8 cellular contexts compared by ENCODE assay signal in genomic region chr16:21540770-21541433, GRCh38. TPM values are rescaled to one million over a fixed set of nuclear protein-coding genes. Genes with fewer than 3 reads are reported as not detected.
DNase-seq lines count a peak whose midpoint lies in the region; ATAC-seq and TF ChIP-seq lines count a peak whose summit lies in the region.
"Not testable (repeated sequence)": the region's sequence is repeated elsewhere in the genome, so short reads cannot be mapped to it uniquely, and the experiment has no call there.

No MANE protein-coding gene starts in this region.

- H3K27me3 ChIP-seq in CD8-positive, alpha-beta T cell (ENCODE audit: insufficient read depth, low read length); lower lobe of right lung (ENCODE audit: low read depth): not testable (repeated sequence)

- H3K4me3 ChIP-seq in CD8-positive, alpha-beta T cell (ENCODE audit: low read depth, low read length); lower lobe of right lung: not testable (repeated sequence)

- CTCF ChIA-PET in CD8-positive, alpha-beta T cell (lab: Charles Lee): not testable (repeated sequence)

- H3K4me3 Mint-ChIP-seq in CD8-positive, alpha-beta T cell: peak overlapping the region; percentile 38
- H3K4me3 Mint-ChIP-seq in activated CD4-positive, alpha-beta T cell treated with anti-CD3 and anti-CD28 coated beads, Interleukin-2, amount 10 ng/mL, durations not matched to agents 24 days and 14 days: peak overlapping the region; percentile 51
- peak overlapping the region; percentile 46 for H3K4me3 Mint-ChIP-seq in activated naive CD4-positive, alpha-beta T cell treated with anti-CD3 and anti-CD28 coated beads, Interleukin-2, amount 50 U/mL, for 24 hours

- not testable (repeated sequence) for H3K9me3 ChIP-seq in CD8-positive, alpha-beta T cell (ENCODE audit: low read length); lower lobe of right lung

- peak in 6 of 7 experiments; percentile 28 to 78 (median 54) for DNase-seq in CD8-positive, alpha-beta T cell
- DNase-seq in activated CD4-positive, alpha-beta T cell treated with anti-CD3 and anti-CD28 coated beads, Interleukin-2, amount 10 ng/mL, durations not matched to agents 24 days and 14 days: peak; percentile 91
- not testable (repeated sequence) for DNase-seq in lower lobe of right lung
- DNase-seq in stimulated activated CD8-positive, alpha-beta memory T cell treated with anti-CD3 and anti-CD28 coated beads, Interleukin-15, amount 100 ng/mL, for 24 hours (ENCODE audit: low read depth): peak; percentile 28

- peak overlapping the region; percentile 85 for H3K27ac Mint-ChIP-seq in CD8-positive, alpha-beta T cell
- peak overlapping the region; percentile 93 for H3K27ac Mint-ChIP-seq in activated CD4-positive, alpha-beta T cell treated with anti-CD3 and anti-CD28 coated beads, Interleukin-2, amount 10 ng/mL, durations not matched to agents 24 days and 14 days
- peak overlapping the region; percentile 74 for H3K27ac Mint-ChIP-seq in activated naive CD4-positive, alpha-beta T cell treated with anti-CD3 and anti-CD28 coated beads, Interleukin-2, amount 50 U/mL, for 24 hours

- H3K36me3 ChIP-seq in CD8-positive, alpha-beta T cell (ENCODE audit: insufficient read depth, low read length); lower lobe of right lung: not testable (repeated sequence)

- TF ChIP-seq CTCF in CD8-positive, alpha-beta T cell (IDR thresholded peaks at IDR 0.05); lower lobe of right lung (IDR thresholded peaks at IDR 0.05): not testable (repeated sequence)

- peaks cover 15% of the 10 kb centered on the region for H3K4me1 ChIP-seq in CD8-positive, alpha-beta T cell (ENCODE audit: insufficient read depth, low read length)
- not testable (repeated sequence) for H3K4me1 ChIP-seq in lower lobe of right lung

- POLR2A ChIA-PET in CD8-positive, alpha-beta T cell (lab: Charles Lee): not testable (repeated sequence)

- H3K36me3 Mint-ChIP-seq in CD8-positive, alpha-beta T cell; activated CD4-positive, alpha-beta T cell treated with anti-CD3 and anti-CD28 coated beads, Interleukin-2, amount 10 ng/mL, durations not matched to agents 24 days and 14 days (ENCODE audit: low read depth); activated naive CD4-positive, alpha-beta T cell treated with anti-CD3 and anti-CD28 coated beads, Interleukin-2, amount 50 U/mL, for 24 hours: not testable (repeated sequence)

- H3K4me1 Mint-ChIP-seq in CD8-positive, alpha-beta T cell (ENCODE audit: low read depth): peaks cover 18% of the 10 kb centered on the region
- H3K4me1 Mint-ChIP-seq in activated CD4-positive, alpha-beta T cell treated with anti-CD3 and anti-CD28 coated beads, Interleukin-2, amount 10 ng/mL, durations not matched to agents 24 days and 14 days: peaks cover 32% of the 10 kb centered on the region
- peaks cover 20% of the 10 kb centered on the region for H3K4me1 Mint-ChIP-seq in activated naive CD4-positive, alpha-beta T cell treated with anti-CD3 and anti-CD28 coated beads, Interleukin-2, amount 50 U/mL, for 24 hours

- H3K27me3 Mint-ChIP-seq in CD8-positive, alpha-beta T cell (ENCODE audit: low read depth); activated CD4-positive, alpha-beta T cell treated with anti-CD3 and anti-CD28 coated beads, Interleukin-2, amount 10 ng/mL, durations not matched to agents 24 days and 14 days; activated naive CD4-positive, alpha-beta T cell treated with anti-CD3 and anti-CD28 coated beads, Interleukin-2, amount 50 U/mL, for 24 hours: not testable (repeated sequence)

- ATAC-seq in CD8-positive, alpha-beta T cell: peak; percentile 85
- ATAC-seq in GM19395 (IDR thresholded peaks at IDR 0.05; ENCODE audit: unreplicated experiment) (peak; percentile 74), HG02840 (IDR thresholded peaks at IDR 0.05; ENCODE audit: low FRiP score, unreplicated experiment) (peak; percentile 41), HG03575 (IDR thresholded peaks at IDR 0.05; ENCODE audit: extremely low read depth, insufficient number of reproducible peaks, low FRiP score, unreplicated experiment) (peak; percentile 46), lower lobe of right lung (peak; percentile 76 to 78)

- not testable (repeated sequence) for H3K9me3 Mint-ChIP-seq in CD8-positive, alpha-beta T cell; activated CD4-positive, alpha-beta T cell treated with anti-CD3 and anti-CD28 coated beads, Interleukin-2, amount 10 ng/mL, durations not matched to agents 24 days and 14 days; activated naive CD4-positive, alpha-beta T cell treated with anti-CD3 and anti-CD28 coated beads, Interleukin-2, amount 50 U/mL, for 24 hours

- H3K27ac ChIP-seq in CD8-positive, alpha-beta T cell (ENCODE audit: low read depth, low read length); lower lobe of right lung: not testable (repeated sequence)

- intact Hi-C loops in CD8-positive, alpha-beta T cell (cut with DNase I, micrococcal nuclease); activated CD4-positive, alpha-beta T cell treated with anti-CD3 and anti-CD28 coated beads, Interleukin-2, amount 10 ng/mL, durations not matched to agents 24 days and 14 days (cut with micrococcal nuclease); lower lobe of right lung (cut with DNase I): not testable (repeated sequence)

RNA-seq across cellular contexts. Expression of gene METTL9, which starts 58.5 kb away (rescaled TPM):
- total RNA-seq in CD8-positive, alpha-beta T cell: 10 to 100 TPM; 93.8 to 99.0 TPM
- total RNA-seq in activated CD4-positive, alpha-beta T cell treated with anti-CD3 and anti-CD28 coated beads, Interleukin-2, amount 10 ng/mL, durations not matched to agents 24 days and 14 days: 65.6 and 66.7 TPM in 2 replicates
- 74.1 TPM for total RNA-seq in lower lobe of right lung
